ENCODE assay signal across 9 cellular contexts in genomic region chr5:146541956-146542849, GRCh38. TPM values are rescaled to one million over a fixed set of nuclear protein-coding genes. Genes with fewer than 3 reads are reported as not detected.
A peak's percentile ranks its signal among the peaks of the same experiment; 100 is the strongest.
DNase-seq lines count a peak whose midpoint lies in the region; ATAC-seq and TF ChIP-seq lines count a peak whose summit lies in the region.
"Had no signal": no experiment of that assay in that cellular context is flagged by ENCODE, and none has a peak within 500 bp of the region (broad histone marks: within the 10 kb centered on the region; RNA-seq: fewer than 3 reads in every experiment).

No MANE protein-coding gene starts in this region.

- H3K4me3 ChIP-seq in foreskin fibroblast (ENCODE audit: low read depth in 1 of 2, low read length in 2 of 2) (no peak overlapping the region), trophoblast cell (ENCODE audit: low read depth, low read length) (no peak overlapping the region), upper lobe of left lung (no peak overlapping the region)

- H2AFZ ChIP-seq in trophoblast cell (ENCODE audit: insufficient read depth, low read length, poor library complexity), result no peak overlapping the region

- TF ChIP-seq CTCF in foreskin fibroblast (IDR thresholded peaks at IDR 0.05; ENCODE audit: low read depth, low read length), result peak; percentile 91
- peak; percentile 35 to 74 (median 66) for TF ChIP-seq CTCF in upper lobe of left lung (IDR thresholded peaks at IDR 0.05)

- TF ChIP-seq POLR2A in upper lobe of left lung (IDR thresholded peaks at IDR 0.05), result no peak

- no peaks in the 10 kb centered on the region for H3K79me1 ChIP-seq in trophoblast cell (ENCODE audit: low read length)

- peak; percentile 91 for TF ChIP-seq RAD21 in Ishikawa (IDR thresholded peaks at IDR 0.05; ENCODE audit: low read depth)

- no peak overlapping the region for H3K9ac ChIP-seq in trophoblast cell (ENCODE audit: low read length)

- no peaks in the 10 kb centered on the region for H3K79me2 ChIP-seq in trophoblast cell (ENCODE audit: control insufficient read depth, insufficient read depth, low read length, poor library complexity)

- no peak overlapping the region for H3K4ac ChIP-seq in trophoblast cell (ENCODE audit: low read depth, low read length)

- no peaks in the 10 kb centered on the region for H3K4me1 ChIP-seq in trophoblast cell (ENCODE audit: control insufficient read depth in 1 of 2, insufficient read depth in 2 of 2, low read length in 2 of 2)
- no peaks in the 10 kb centered on the region for H3K4me1 ChIP-seq in upper lobe of left lung

- no peaks in the 10 kb centered on the region for H3K9me3 Mint-ChIP-seq in activated T-helper 17 cell treated with anti-CD3 and anti-CD28 coated beads, Interleukin-2, amount 50 U/mL, for 72 hours

- H3K9me3 ChIP-seq in trophoblast cell (ENCODE audit: insufficient read depth, low read depth, low read length) (peaks cover 2% of the 10 kb centered on the region), upper lobe of left lung (no peaks in the 10 kb centered on the region)

- ATAC-seq in GM21717 (IDR thresholded peaks at IDR 0.05; ENCODE audit: unreplicated experiment), result peak; percentile 98
- peak; percentile 86 for ATAC-seq in activated T-helper 17 cell treated with anti-CD3 and anti-CD28 coated beads, Interleukin-2, amount 50 U/mL, for 72 hours (replicated peaks)
- peak; percentile 72 to 85 for ATAC-seq in upper lobe of left lung (ENCODE audit: low FRiP score in 2 of 2)

- H3K23ac ChIP-seq in trophoblast cell (ENCODE audit: low read length), result no peak overlapping the region

- H3K27ac ChIP-seq in trophoblast cell (ENCODE audit: low read depth, low read length) (no peak overlapping the region), upper lobe of left lung (no peak overlapping the region)

- H3K18ac ChIP-seq in trophoblast cell (ENCODE audit: low read length), result no peak overlapping the region

- H3K36me3 Mint-ChIP-seq in activated T-helper 17 cell treated with anti-CD3 and anti-CD28 coated beads, Interleukin-2, amount 50 U/mL, for 72 hours (ENCODE audit: low read depth), result no peaks in the 10 kb centered on the region

- no peak overlapping the region for H3K14ac ChIP-seq in trophoblast cell (ENCODE audit: low read length)

- H3K36me3 ChIP-seq in trophoblast cell (ENCODE audit: control insufficient read depth in 1 of 2, insufficient read depth in 2 of 2, low read length in 2 of 2) (no peaks in the 10 kb centered on the region), upper lobe of left lung (no peaks in the 10 kb centered on the region)

- WGBS in trophoblast cell (ENCODE audit: extremely low coverage, insufficient coverage, insufficient read length), result no CpG with 5 or more reads among the region's 16 CpGs
- WGBS in upper lobe of left lung, 2 donors, result 26 to 32% methylated on average over 16 of the region's 16 CpGs

- no peak overlapping the region for H2BK5ac ChIP-seq in trophoblast cell (ENCODE audit: low read depth, low read length, poor library complexity)

- TF ChIP-seq EP300 in Ishikawa (IDR thresholded peaks at IDR 0.05; ENCODE audit: borderline replicate concordance) (no peak), upper lobe of left lung (IDR thresholded peaks at IDR 0.05) (no peak)

- no peaks in the 10 kb centered on the region for H3K4me1 Mint-ChIP-seq in activated T-helper 17 cell treated with anti-CD3 and anti-CD28 coated beads, Interleukin-2, amount 50 U/mL, for 72 hours

- H4K12ac ChIP-seq in trophoblast cell (ENCODE audit: low read depth, low read length), result no peak overlapping the region

- no peak overlapping the region for H3K4me3 Mint-ChIP-seq in activated T-helper 17 cell treated with anti-CD3 and anti-CD28 coated beads, Interleukin-2, amount 50 U/mL, for 72 hours

- no peak overlapping the region for H3K4me2 ChIP-seq in trophoblast cell (ENCODE audit: low read length)

- no peak overlapping the region for H2BK120ac ChIP-seq in trophoblast cell (ENCODE audit: insufficient read depth, low read length, poor library complexity)

- DNase-seq in EH (ENCODE audit: low read depth), result peak; percentile 55
- peak; percentile 68 for DNase-seq in RKO (ENCODE audit: low spot score)
- peak; percentile 27 to 70 for DNase-seq in foreskin fibroblast
- DNase-seq in trophoblast cell, result peak; percentile 54 to 81
- DNase-seq in upper lobe of left lung, result peak in 1 of 2 donors; percentile 59

- H2AK5ac ChIP-seq in trophoblast cell (ENCODE audit: low read length), result no peak overlapping the region

- H3K27me3 Mint-ChIP-seq in activated T-helper 17 cell treated with anti-CD3 and anti-CD28 coated beads, Interleukin-2, amount 50 U/mL, for 72 hours, result no peaks in the 10 kb centered on the region

- no peak overlapping the region for H2BK12ac ChIP-seq in trophoblast cell (ENCODE audit: low read length)

- no peak overlapping the region for H4K8ac ChIP-seq in trophoblast cell (ENCODE audit: low read depth, low read length)

- no peak overlapping the region for H3K27ac Mint-ChIP-seq in activated T-helper 17 cell treated with anti-CD3 and anti-CD28 coated beads, Interleukin-2, amount 50 U/mL, for 72 hours

- H3K27me3 ChIP-seq in trophoblast cell (ENCODE audit: insufficient read depth, low read length), result no peaks in the 10 kb centered on the region
- no peaks in the 10 kb centered on the region for H3K27me3 ChIP-seq in upper lobe of left lung

- H4K91ac ChIP-seq in trophoblast cell (ENCODE audit: low read depth, low read length), result no peak overlapping the region

TF ChIP-seq in Ishikawa, 13 proteins besides CTCF, POLR2A, EP300 and RAD21:
- TF ChIP-seq MAX (IDR thresholded peaks at IDR 0.05) (no peak), CREB1 (IDR thresholded peaks at IDR 0.05; ENCODE audit: low read depth) (no peak), CEBPB (IDR thresholded peaks at IDR 0.05) (no peak), TEAD4 (IDR thresholded peaks at IDR 0.05) (no peak), EGR1 (IDR thresholded peaks at IDR 0.05) (no peak), TCF12 (IDR thresholded peaks at IDR 0.05; ENCODE audit: low read depth) (no peak), ZBTB7A (IDR thresholded peaks at IDR 0.05; ENCODE audit: low read depth) (no peak), FOXM1 (IDR thresholded peaks at IDR 0.05; ENCODE audit: borderline replicate concordance, low read depth) (no peak), YY1 (IDR thresholded peaks at IDR 0.05; ENCODE audit: low read depth) (no peak), NFIC (IDR thresholded peaks at IDR 0.05) (no peak), TAF1 (IDR thresholded peaks at IDR 0.05; ENCODE audit: low read depth) (no peak)
- TF ChIP-seq, protein P1, sequence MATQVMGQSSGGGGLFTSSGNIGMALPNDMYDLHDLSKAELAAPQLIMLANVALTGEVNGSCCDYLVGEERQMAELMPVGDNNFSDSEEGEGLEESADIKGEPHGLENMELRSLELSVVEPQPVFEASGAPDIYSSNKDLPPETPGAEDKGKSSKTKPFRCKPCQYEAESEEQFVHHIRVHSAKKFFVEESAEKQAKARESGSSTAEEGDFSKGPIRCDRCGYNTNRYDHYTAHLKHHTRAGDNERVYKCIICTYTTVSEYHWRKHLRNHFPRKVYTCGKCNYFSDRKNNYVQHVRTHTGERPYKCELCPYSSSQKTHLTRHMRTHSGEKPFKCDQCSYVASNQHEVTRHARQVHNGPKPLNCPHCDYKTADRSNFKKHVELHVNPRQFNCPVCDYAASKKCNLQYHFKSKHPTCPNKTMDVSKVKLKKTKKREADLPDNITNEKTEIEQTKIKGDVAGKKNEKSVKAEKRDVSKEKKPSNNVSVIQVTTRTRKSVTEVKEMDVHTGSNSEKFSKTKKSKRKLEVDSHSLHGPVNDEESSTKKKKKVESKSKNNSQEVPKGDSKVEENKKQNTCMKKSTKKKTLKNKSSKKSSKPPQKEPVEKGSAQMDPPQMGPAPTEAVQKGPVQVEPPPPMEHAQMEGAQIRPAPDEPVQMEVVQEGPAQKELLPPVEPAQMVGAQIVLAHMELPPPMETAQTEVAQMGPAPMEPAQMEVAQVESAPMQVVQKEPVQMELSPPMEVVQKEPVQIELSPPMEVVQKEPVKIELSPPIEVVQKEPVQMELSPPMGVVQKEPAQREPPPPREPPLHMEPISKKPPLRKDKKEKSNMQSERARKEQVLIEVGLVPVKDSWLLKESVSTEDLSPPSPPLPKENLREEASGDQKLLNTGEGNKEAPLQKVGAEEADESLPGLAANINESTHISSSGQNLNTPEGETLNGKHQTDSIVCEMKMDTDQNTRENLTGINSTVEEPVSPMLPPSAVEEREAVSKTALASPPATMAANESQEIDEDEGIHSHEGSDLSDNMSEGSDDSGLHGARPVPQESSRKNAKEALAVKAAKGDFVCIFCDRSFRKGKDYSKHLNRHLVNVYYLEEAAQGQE (IDR thresholded peaks at IDR 0.05; ENCODE audit: low read depth), result no peak
- TF ChIP-seq, protein P2, sequence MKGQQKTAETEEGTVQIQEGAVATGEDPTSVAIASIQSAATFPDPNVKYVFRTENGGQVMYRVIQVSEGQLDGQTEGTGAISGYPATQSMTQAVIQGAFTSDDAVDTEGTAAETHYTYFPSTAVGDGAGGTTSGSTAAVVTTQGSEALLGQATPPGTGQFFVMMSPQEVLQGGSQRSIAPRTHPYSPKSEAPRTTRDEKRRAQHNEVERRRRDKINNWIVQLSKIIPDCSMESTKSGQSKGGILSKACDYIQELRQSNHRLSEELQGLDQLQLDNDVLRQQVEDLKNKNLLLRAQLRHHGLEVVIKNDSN (IDR thresholded peaks at IDR 0.05), result no peak

RNA-seq across cellular contexts. Expression of gene GPR151, which starts 26.2 kb away (rescaled TPM):
- not detected for total RNA-seq in activated T-helper 17 cell treated with anti-CD3 and anti-CD28 coated beads, Interleukin-2, amount 50 U/mL, for 72 hours
- polyA plus RNA-seq in trophoblast cell (2013), result not detected in 2 replicates
- total RNA-seq in upper lobe of left lung, result not detected
- polyA plus RNA-seq: esophagus had no signal
